In genomic region chr1:51753969-51754368, GRCh38 we compare ENCODE assay signal across 17 cellular contexts.
"Had no signal": no experiment of that assay in that cellular context is flagged by ENCODE, and none has a peak within 500 bp of the region (broad histone marks: within the 10 kb centered on the region; RNA-seq: fewer than 3 reads in every experiment).

No MANE protein-coding gene starts in this region.

- H3K27me3 ChIP-seq: ascending aorta, hepatocyte, tibial nerve had no signal

- DNase-seq: activated naive CD4-positive, alpha-beta T cell; dermis blood vessel endothelial cell; effector memory CD4-positive, alpha-beta T cell; occipital lobe; posterior cingulate gyrus; retina; stimulated activated CD4-positive, alpha-beta T cell treated with anti-CD3 and anti-CD28 coated beads, Interleukin-12 subunit alpha, Interleukin-12 subunit beta, amount 100 ng/mL, for 4 hours; stimulated activated CD4-positive, alpha-beta T cell treated with anti-CD3 and anti-CD28 coated beads, Interleukin-1b, Interleukin-23, amount 100 ng/mL, for 48 hours; stimulated activated CD8-positive, alpha-beta memory T cell treated with anti-CD3 and anti-CD28 coated beads, Interleukin-4, amount 100 ng/mL, for 48 hours; stimulated activated naive CD4-positive, alpha-beta T cell; T1000 had no signal

- H3K4me2 ChIP-seq: hepatocyte had no signal

- H3K4me3 ChIP-seq: ascending aorta, hepatocyte, lung, tibial nerve had no signal

- H3K79me2 ChIP-seq: hepatocyte had no signal

- H3K9me3 ChIP-seq: ascending aorta, tibial nerve had no signal

- FAIRE-seq: bronchial epithelial cell, urothelium cell line had no signal

- H2AFZ ChIP-seq: hepatocyte had no signal

- H3K27ac ChIP-seq: ascending aorta, hepatocyte, tibial nerve had no signal
